ENCODE assay signal across 8 cellular contexts in genomic region chr3:106206165-106206564, GRCh38.
A peak's percentile ranks its signal among the peaks of the same experiment; 100 is the strongest.
DNase-seq lines count a peak whose midpoint lies in the region; ATAC-seq and TF ChIP-seq lines count a peak whose summit lies in the region.

No MANE protein-coding gene starts in this region.

- H3K18ac ChIP-seq in H9 (ENCODE audit: insufficient read length, low read depth, low read length): no peak overlapping the region

- no CpG with 5 or more reads among the region's 8 CpGs for WGBS in H9 (ENCODE audit: extremely low coverage, insufficient read length, low lambda C conversion rate)
- WGBS in testis, 2 donors: 53 to 63% methylated on average over 8 of the region's 8 CpGs

- no peak overlapping the region for H4K5ac ChIP-seq in H9 (ENCODE audit: insufficient read length, low read depth, low read length)

- H3K23me2 ChIP-seq in H9 (ENCODE audit: insufficient read length, low read depth, low read length, poor library complexity, severe bottlenecking): no peaks in the 10 kb centered on the region

- no peak overlapping the region for H3K4me3 ChIP-seq in testis

- H2BK15ac ChIP-seq in H9 (ENCODE audit: low read depth, low read length): no peak overlapping the region

- peak overlapping the region; percentile 43 for H3K4me3 Mint-ChIP-seq in activated T-helper 2 cell treated with anti-CD3 and anti-CD28 coated beads, Interferon-gamma antibody, Interleukin-2, Interleukin-4, amounts not matched to agents 10 μg/mL and 5 μg/mL and 100 μg/mL, durations not matched to agents 14 hours and 24 hours and 36 hours (ENCODE audit: low read depth)
- peak overlapping the region; percentile 81 for H3K4me3 Mint-ChIP-seq in natural killer cell treated with Interleukin-12 subunit alpha and Interleukin-12 subunit beta and Interleukin-15 and Interleukin-18, amount 100 ng/mL, for 72 hours
- H3K4me3 Mint-ChIP-seq in H9: no peak overlapping the region
- no peak overlapping the region for H3K4me3 Mint-ChIP-seq in Calu3 (ENCODE audit: low read depth, unreplicated experiment)

- H4K91ac ChIP-seq in H9 (ENCODE audit: insufficient read length, low read depth, low read length): no peak overlapping the region

- H3K14ac ChIP-seq in H9 (ENCODE audit: insufficient read depth, low read length): no peak overlapping the region

- intact Hi-C loops in activated T-helper 2 cell treated with anti-CD3 and anti-CD28 coated beads, Interferon-gamma antibody, Interleukin-2, Interleukin-4, amounts not matched to agents 10 μg/mL and 5 μg/mL and 100 μg/mL, durations not matched to agents 14 hours and 24 hours and 36 hours (cut with micrococcal nuclease): loop anchor here (1.0 to 5.0 kb wide), 6 partner anchors 9 to 337 kb away; partner anchors contain the start of gene CBLB
- intact Hi-C loops in testis (cut with DNase I; ENCODE audit: low total_unique reads) (no loop called here), Calu3 (cut with micrococcal nuclease; ENCODE audit: unreplicated experiment) (loop anchor here (5.0 kb wide), 1 partner anchor 519 kb away; no protein-coding TSS in a partner anchor)

- H3T11ph ChIP-seq in H9 (ENCODE audit: low read length): no peak overlapping the region

- BruUV-seq in Calu3 (replicated peaks; lab: Mats Ljungman, UMichigan): no TSS peak

- H2BK20ac ChIP-seq in H9 (ENCODE audit: low read depth, low read length, poor library complexity, severe bottlenecking): no peak overlapping the region

- peaks cover 19% of the 10 kb centered on the region for H3K36me3 Mint-ChIP-seq in activated T-helper 2 cell treated with anti-CD3 and anti-CD28 coated beads, Interferon-gamma antibody, Interleukin-2, Interleukin-4, amounts not matched to agents 10 μg/mL and 5 μg/mL and 100 μg/mL, durations not matched to agents 14 hours and 24 hours and 36 hours (ENCODE audit: low read depth)
- peaks cover 13% of the 10 kb centered on the region for H3K36me3 Mint-ChIP-seq in natural killer cell treated with Interleukin-12 subunit alpha and Interleukin-12 subunit beta and Interleukin-15 and Interleukin-18, amount 100 ng/mL, for 72 hours
- H3K36me3 Mint-ChIP-seq in H9 (ENCODE audit: insufficient read depth in 1 of 3, low read depth in 3 of 3): peaks cover 0 to 13% (median 7%) of the 10 kb centered on the region in 3 experiments; a peak in 5 of 7 replicates
- H3K36me3 Mint-ChIP-seq in Calu3 (ENCODE audit: insufficient read depth, unreplicated experiment): no peaks in the 10 kb centered on the region

- H3K4me1 ChIP-seq in H9 (ENCODE audit: insufficient read depth, low read length): no peaks in the 10 kb centered on the region
- no peaks in the 10 kb centered on the region for H3K4me1 ChIP-seq in testis

- H3K27ac ChIP-seq in H9 (ENCODE audit: insufficient read length, low read depth, low read length) (no peak overlapping the region), testis (no peak overlapping the region)

- peaks cover 47% of the 10 kb centered on the region for H3K4me1 Mint-ChIP-seq in activated T-helper 2 cell treated with anti-CD3 and anti-CD28 coated beads, Interferon-gamma antibody, Interleukin-2, Interleukin-4, amounts not matched to agents 10 μg/mL and 5 μg/mL and 100 μg/mL, durations not matched to agents 14 hours and 24 hours and 36 hours (ENCODE audit: low read depth)
- peaks cover 27 to 28% of the 10 kb centered on the region in 2 donors for H3K4me1 Mint-ChIP-seq in natural killer cell treated with Interleukin-12 subunit alpha and Interleukin-12 subunit beta and Interleukin-15 and Interleukin-18, amount 100 ng/mL, for 72 hours (ENCODE audit: low read depth in 2 of 2)
- H3K4me1 Mint-ChIP-seq in H9: peaks cover 0 to 8% of the 10 kb centered on the region in 2 experiments; a peak in 2 of 4 replicates
- H3K4me1 Mint-ChIP-seq in Calu3 (ENCODE audit: low read depth, unreplicated experiment): no peaks in the 10 kb centered on the region

- H2BK120ac ChIP-seq in H9 (ENCODE audit: low read depth, low read length, poor library complexity, severe bottlenecking): no peak overlapping the region

- no peak overlapping the region for H4K8ac ChIP-seq in H9 (replicated peaks; ENCODE audit: insufficient read length, low read depth, low read length)

- no peak overlapping the region for H3K56ac ChIP-seq in H9 (ENCODE audit: insufficient read length, low read depth, low read length)

- peak; percentile 11 for DNase-seq in GM13977 (ENCODE audit: low spot score)
- peak; percentile 78 for DNase-seq in NCI-H2029 (lab: John Stamatoyannopoulos, UW)
- no peak for DNase-seq in activated T-helper 2 cell treated with anti-CD3 and anti-CD28 coated beads, Interferon-gamma antibody, Interleukin-2, Interleukin-4, amounts not matched to agents 10 μg/mL and 5 μg/mL and 100 μg/mL, durations not matched to agents 14 hours and 24 hours and 36 hours (ENCODE audit: low spot score)
- DNase-seq in natural killer cell treated with Interleukin-12 subunit alpha and Interleukin-12 subunit beta and Interleukin-15 and Interleukin-18, amount 100 ng/mL, for 72 hours (ENCODE audit: low spot score): no peak
- DNase-seq in H9: no peak
- no peak for DNase-seq in testis
- no peak for DNase-seq in Calu3

- TF ChIP-seq POLR2A in testis (IDR thresholded peaks at IDR 0.05): no peak

- H3K4me2 ChIP-seq in H9 (ENCODE audit: insufficient read depth, insufficient read length, low read length): no peak overlapping the region

- no peaks in the 10 kb centered on the region for H3K79me2 ChIP-seq in H9 (ENCODE audit: insufficient read depth, low read length)

- H3K9me3 ChIP-seq in H9 (ENCODE audit: control insufficient read depth, low read depth, low read length) (no peaks in the 10 kb centered on the region), testis (no peaks in the 10 kb centered on the region)

- no peak overlapping the region for H3K4ac ChIP-seq in H9 (ENCODE audit: low read depth, low read length)

- H2BK12ac ChIP-seq in H9 (ENCODE audit: insufficient read length, low read depth, low read length): no peak overlapping the region

- no peaks in the 10 kb centered on the region for H3K79me1 ChIP-seq in H9 (ENCODE audit: insufficient read depth, low read depth, low read length, poor library complexity, severe bottlenecking)

- in situ Hi-C loops in GM13977 (cut with MboI; ENCODE audit: low pct_unique_long_range_greater_than_20kb, low sequenced_read_pairs, unreplicated experiment): no loop called here

- no peaks in the 10 kb centered on the region for H3K27me3 Mint-ChIP-seq in activated T-helper 2 cell treated with anti-CD3 and anti-CD28 coated beads, Interferon-gamma antibody, Interleukin-2, Interleukin-4, amounts not matched to agents 10 μg/mL and 5 μg/mL and 100 μg/mL, durations not matched to agents 14 hours and 24 hours and 36 hours (ENCODE audit: low read depth)
- no peaks in the 10 kb centered on the region for H3K27me3 Mint-ChIP-seq in natural killer cell treated with Interleukin-12 subunit alpha and Interleukin-12 subunit beta and Interleukin-15 and Interleukin-18, amount 100 ng/mL, for 72 hours
- no peaks in the 10 kb centered on the region for H3K27me3 Mint-ChIP-seq in H9 (ENCODE audit: low read depth)
- H3K27me3 Mint-ChIP-seq in Calu3 (ENCODE audit: unreplicated experiment): no peaks in the 10 kb centered on the region

- H3K23ac ChIP-seq in H9 (ENCODE audit: insufficient read length, low read depth, low read length): no peak overlapping the region

- TF ChIP-seq CTCF in GM13977 (IDR thresholded peaks at IDR 0.05; ENCODE audit: extremely low read depth, insufficient read depth, missing control alignments): no peak
- TF ChIP-seq CTCF in H9 (conservative IDR thresholded peaks at IDR 0.05): no peak
- no peak for TF ChIP-seq CTCF in testis (IDR thresholded peaks at IDR 0.05)
- no peak for TF ChIP-seq CTCF in Calu3 (IDR thresholded peaks at IDR 0.05; ENCODE audit: unreplicated experiment)

- no peak overlapping the region for H2AK5ac ChIP-seq in H9 (ENCODE audit: insufficient read length, low read length)

- no peak overlapping the region for H3K9ac ChIP-seq in H9 (ENCODE audit: extremely low read depth, insufficient read length, low read length)

- peaks cover 17% of the 10 kb centered on the region for H3K9me3 Mint-ChIP-seq in activated T-helper 2 cell treated with anti-CD3 and anti-CD28 coated beads, Interferon-gamma antibody, Interleukin-2, Interleukin-4, amounts not matched to agents 10 μg/mL and 5 μg/mL and 100 μg/mL, durations not matched to agents 14 hours and 24 hours and 36 hours
- H3K9me3 Mint-ChIP-seq in natural killer cell treated with Interleukin-12 subunit alpha and Interleukin-12 subunit beta and Interleukin-15 and Interleukin-18, amount 100 ng/mL, for 72 hours: peaks cover 7% of the 10 kb centered on the region
- H3K9me3 Mint-ChIP-seq in H9: peaks cover 8 to 12% of the 10 kb centered on the region in 2 experiments; a peak in 4 of 5 replicates
- H3K9me3 Mint-ChIP-seq in Calu3 (ENCODE audit: low read depth, unreplicated experiment): no peaks in the 10 kb centered on the region

- H4K20me1 ChIP-seq in H9 (ENCODE audit: control insufficient read depth, insufficient read depth, insufficient read length): no peaks in the 10 kb centered on the region

- peak; percentile 85 for ATAC-seq in GM21786 (IDR thresholded peaks at IDR 0.05; ENCODE audit: unreplicated experiment)
- ATAC-seq in natural killer cell treated with Interleukin-12 subunit alpha and Interleukin-12 subunit beta and Interleukin-15 and Interleukin-18, amount 100 ng/mL, for 72 hours: peak; percentile 70 to 88

- no peak overlapping the region for H2AFZ ChIP-seq in H9 (ENCODE audit: low read length)

- no peaks in the 10 kb centered on the region for H3K36me3 ChIP-seq in testis (ENCODE audit: low read depth, missing control alignments)

- no peak overlapping the region for H2BK5ac ChIP-seq in H9 (ENCODE audit: insufficient read length, low read length)

- CTCF ChIA-PET in Calu3 (lab: Charles Lee): interaction anchor here (0.7 kb wide), 3 partner anchors 9 to 913 kb away, joined by 3 to 6 read pairs (median 4); no protein-coding TSS in a partner anchor

- H3K27me3 ChIP-seq in H9 (ENCODE audit: insufficient read depth, low read length) (no peaks in the 10 kb centered on the region), testis (no peaks in the 10 kb centered on the region)

- peak overlapping the region; percentile 86 for H3K27ac Mint-ChIP-seq in activated T-helper 2 cell treated with anti-CD3 and anti-CD28 coated beads, Interferon-gamma antibody, Interleukin-2, Interleukin-4, amounts not matched to agents 10 μg/mL and 5 μg/mL and 100 μg/mL, durations not matched to agents 14 hours and 24 hours and 36 hours
- H3K27ac Mint-ChIP-seq in natural killer cell treated with Interleukin-12 subunit alpha and Interleukin-12 subunit beta and Interleukin-15 and Interleukin-18, amount 100 ng/mL, for 72 hours: peak overlapping the region; percentile 91 to 96
- H3K27ac Mint-ChIP-seq in H9 (no peak overlapping the region; a peak in 1 of 7 replicates), Calu3 (ENCODE audit: unreplicated experiment) (no peak overlapping the region)

Comparison
In these comparisons a context has a peak if more than half of its experiments do, and no peak if none do; other contexts are left out.
1. DNase-seq: peak in GM13977 (single experiment) and NCI-H2029 (single experiment); none in activated T-helper 2 cell treated with anti-CD3 and anti-CD28 coated beads, Interferon-gamma antibody, Interleukin-2, Interleukin-4, amounts not matched to agents 10 μg/mL and 5 μg/mL and 100 μg/mL, durations not matched to agents 14 hours and 24 hours and 36 hours (single experiment), natural killer cell treated with Interleukin-12 subunit alpha and Interleukin-12 subunit beta and Interleukin-15 and Interleukin-18, amount 100 ng/mL, for 72 hours (single experiment), H9 (single experiment), testis (single experiment) and Calu3 (single experiment).
2. H3K27ac Mint-ChIP-seq: peak in activated T-helper 2 cell treated with anti-CD3 and anti-CD28 coated beads, Interferon-gamma antibody, Interleukin-2, Interleukin-4, amounts not matched to agents 10 μg/mL and 5 μg/mL and 100 μg/mL, durations not matched to agents 14 hours and 24 hours and 36 hours (single experiment) and natural killer cell treated with Interleukin-12 subunit alpha and Interleukin-12 subunit beta and Interleukin-15 and Interleukin-18, amount 100 ng/mL, for 72 hours (2 of 2); none in H9 (0 of 3) and Calu3 (single experiment).
3. H3K4me3 Mint-ChIP-seq: peak in activated T-helper 2 cell treated with anti-CD3 and anti-CD28 coated beads, Interferon-gamma antibody, Interleukin-2, Interleukin-4, amounts not matched to agents 10 μg/mL and 5 μg/mL and 100 μg/mL, durations not matched to agents 14 hours and 24 hours and 36 hours (single experiment) and natural killer cell treated with Interleukin-12 subunit alpha and Interleukin-12 subunit beta and Interleukin-15 and Interleukin-18, amount 100 ng/mL, for 72 hours (single experiment); none in H9 (0 of 2) and Calu3 (single experiment).